In the genomic region with DNA sequence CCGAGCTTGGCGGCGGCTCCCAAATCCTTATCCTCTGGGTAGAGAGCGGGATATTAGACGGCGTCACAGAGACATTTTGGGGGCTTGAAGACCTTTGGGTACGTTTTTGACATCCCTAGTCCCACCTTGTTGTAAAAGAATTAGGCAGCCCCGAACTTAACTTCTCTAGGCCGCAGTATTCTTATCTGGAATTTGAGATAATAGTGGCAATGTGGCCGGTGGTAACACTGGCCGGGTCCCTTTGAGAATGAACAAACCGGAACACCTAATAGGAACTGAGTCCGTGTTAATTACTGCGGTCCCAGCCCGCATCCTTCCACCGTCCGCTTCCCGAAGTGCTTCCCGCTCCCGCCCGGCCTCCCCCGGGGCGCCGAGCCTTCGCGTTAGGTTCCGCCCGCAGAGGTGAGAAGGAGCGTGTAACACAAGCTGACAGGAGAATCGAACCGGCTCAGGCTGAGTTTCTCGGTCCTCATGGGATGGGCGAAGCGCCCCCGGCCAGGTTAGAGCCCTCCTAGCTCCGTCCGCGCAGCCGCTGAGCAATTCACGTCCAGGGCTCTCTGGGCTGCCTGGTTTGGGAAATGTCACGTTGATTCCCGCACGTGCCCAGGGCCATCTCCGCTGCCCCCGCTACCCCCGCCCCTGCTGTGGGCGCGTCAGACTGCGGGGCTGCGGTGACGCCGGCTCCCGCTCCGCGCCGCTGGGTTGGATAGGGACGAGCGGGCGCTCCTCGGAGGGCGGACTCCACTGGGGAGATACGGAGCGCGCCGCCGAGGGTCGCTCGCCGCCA, we compare ENCODE assay signal across 8 cellular contexts. TPM values are rescaled to one million over a fixed set of nuclear protein-coding genes. Genes with fewer than 3 reads are reported as not detected.
DNase-seq lines count a peak whose midpoint lies in the region; ATAC-seq and TF ChIP-seq lines count a peak whose summit lies in the region.

No MANE protein-coding gene starts in this region.

- H3K9me3 ChIP-seq in fibroblast of lung (ENCODE audit: control insufficient read depth, insufficient read depth, low read depth, low read length), result no peaks in the 10 kb centered on the region
- H3K9me3 ChIP-seq in naive thymus-derived CD4-positive, alpha-beta T cell (ENCODE audit: control insufficient read depth in 2 of 3, low read length in 3 of 3), result no peaks in the 10 kb centered on the region

- peak overlapping the region; percentile 27 for H2AFZ ChIP-seq in fibroblast of lung (ENCODE audit: low read length)

- peak overlapping the region; percentile 79 for H3K27ac ChIP-seq in fibroblast of lung (ENCODE audit: insufficient read depth, low read length)
- no peak overlapping the region for H3K27ac ChIP-seq in naive thymus-derived CD4-positive, alpha-beta T cell (ENCODE audit: low read depth, low read length)

- H3K4me3 ChIP-seq in fibroblast of lung (replicated peaks in 1 of 4; ENCODE audit: control extremely low read depth in 1 of 4, insufficient read depth in 1 of 4, low read depth in 3 of 4, low read length in 4 of 4), result peak overlapping the region; percentile 77 to 85 (median 79)
- peak overlapping the region; percentile 37 for H3K4me3 ChIP-seq in naive thymus-derived CD4-positive, alpha-beta T cell (ENCODE audit: low read length)

- H3K27ac Mint-ChIP-seq in naive thymus-derived CD4-positive, alpha-beta T cell, result no peak overlapping the region

- peak; percentile 46 for DNase-seq in AG08395 (ENCODE audit: low spot score)
- peak; percentile 62 to 83 for DNase-seq in NCI-H526 (lab: John Stamatoyannopoulos, UW)
- peak; percentile 46 to 54 for DNase-seq in fibroblast of lung (ENCODE audit: low read depth in 2 of 2)
- DNase-seq in naive thymus-derived CD4-positive, alpha-beta T cell, result peak in 1 of 9 donors; percentile 1
- no peak for DNase-seq in cortex of kidney (lab: John Stamatoyannopoulos, UW)
- no peak for DNase-seq in glomerular visceral epithelial cell (ENCODE audit: extremely low spot score)
- DNase-seq in A172 (ENCODE audit: low spot score), result no peak

- no peaks in the 10 kb centered on the region for H3K27me3 ChIP-seq in fibroblast of lung (ENCODE audit: control insufficient read depth, insufficient read depth, low read length)
- H3K27me3 ChIP-seq in naive thymus-derived CD4-positive, alpha-beta T cell (ENCODE audit: control insufficient read depth in 2 of 2, insufficient read depth in 2 of 2, low read length in 2 of 2), result peaks cover 0 to 16% of the 10 kb centered on the region in 2 donors

- no peak for ATAC-seq in naive thymus-derived CD4-positive, alpha-beta T cell
- no peak for ATAC-seq in GM21390 (IDR thresholded peaks at IDR 0.05; ENCODE audit: unreplicated experiment)

- H3K4me3 Mint-ChIP-seq in naive thymus-derived CD4-positive, alpha-beta T cell, result peak overlapping the region; percentile 18 to 82 (median 42)

- peak overlapping the region; percentile 94 for H3K4me2 ChIP-seq in fibroblast of lung (ENCODE audit: extremely low read depth, insufficient read depth, low read length)

- no peak for TF ChIP-seq CTCF in fibroblast of lung (conservative IDR thresholded peaks at IDR 0.05 in 1 of 2, IDR thresholded peaks at IDR 0.05 in 1 of 2; ENCODE audit: low read depth in 1 of 2, low read length in 2 of 2)

- CTCF ChIA-PET in naive thymus-derived CD4-positive, alpha-beta T cell (lab: Charles Lee), result no interaction called here

- H3K36me3 Mint-ChIP-seq in naive thymus-derived CD4-positive, alpha-beta T cell, result peaks cover 0 to 14% (median 5%) of the 10 kb centered on the region in 5 donors

- peaks cover 28 to 63% (median 36%) of the 10 kb centered on the region in 5 donors for H3K27me3 Mint-ChIP-seq in naive thymus-derived CD4-positive, alpha-beta T cell

- peaks cover 11 to 24% (median 12%) of the 10 kb centered on the region in 7 donors for H3K4me1 Mint-ChIP-seq in naive thymus-derived CD4-positive, alpha-beta T cell

- intact Hi-C loops in naive thymus-derived CD4-positive, alpha-beta T cell (cut with micrococcal nuclease), result loop anchor here (10.0 kb wide), 4 partner anchors 545 to 1355 kb away; a partner anchor contains a TSS

- peaks cover 60% of the 10 kb centered on the region for H3K79me2 ChIP-seq in fibroblast of lung (ENCODE audit: control insufficient read depth, insufficient read depth, low read length)

- no peaks in the 10 kb centered on the region for H4K20me1 ChIP-seq in fibroblast of lung (ENCODE audit: control insufficient read depth, extremely low read depth, insufficient read depth, low read length)

- POLR2A ChIA-PET in naive thymus-derived CD4-positive, alpha-beta T cell (lab: Charles Lee), result no interaction called here

- peaks cover 0 to 3% (median 0%) of the 10 kb centered on the region in 11 donors for H3K9me3 Mint-ChIP-seq in naive thymus-derived CD4-positive, alpha-beta T cell

- H3K9ac ChIP-seq in fibroblast of lung (ENCODE audit: insufficient read depth, low read length), result peak overlapping the region; percentile 68

- peaks cover 4% of the 10 kb centered on the region for H3K4me1 ChIP-seq in fibroblast of lung (ENCODE audit: control insufficient read depth, extremely low read depth, insufficient read depth, low read length)
- peaks cover 6 to 11% of the 10 kb centered on the region in 2 donors for H3K4me1 ChIP-seq in naive thymus-derived CD4-positive, alpha-beta T cell (ENCODE audit: control insufficient read depth in 2 of 2, insufficient read depth in 2 of 2, low read length in 2 of 2)

- H3K36me3 ChIP-seq in fibroblast of lung (ENCODE audit: control insufficient read depth, insufficient read depth, low read length), result peaks cover 9% of the 10 kb centered on the region
- H3K36me3 ChIP-seq in naive thymus-derived CD4-positive, alpha-beta T cell (ENCODE audit: control insufficient read depth in 2 of 3, insufficient read depth in 3 of 3, low read length in 3 of 3), result no peaks in the 10 kb centered on the region

RNA-seq across cellular contexts. Expression of a gene that starts 0.8 kb away (rescaled TPM):
- 107 and 131 TPM in 2 replicates for total RNA-seq in fibroblast of lung
- 316 and 440 TPM in 2 replicates for polyA plus RNA-seq in fibroblast of lung
- polyA plus RNA-seq in fibroblast of lung (2012), result 399 and 524 TPM in 2 replicates
- polyA minus RNA-seq in fibroblast of lung (ENCODE audit: low replicate concordance), result 1,316 and 1,408 TPM in 2 replicates
- total RNA-seq in naive thymus-derived CD4-positive, alpha-beta T cell, result not detected
- not detected for polyA plus RNA-seq in naive thymus-derived CD4-positive, alpha-beta T cell
- total RNA-seq in A172 (2014; rRNA removed; shearing (Covaris generic)), result not detected in 2 replicates

Comparison
In these comparisons a context has a peak if more than half of its experiments do, and no peak if none do; other contexts are left out.
1. DNase-seq: peak in AG08395 (single experiment), NCI-H526 (2 of 2) and fibroblast of lung (2 of 2); none in cortex of kidney (single experiment), glomerular visceral epithelial cell (single experiment) and A172 (single experiment).
2. RNA of a gene that starts 0.8 kb away (total RNA-seq): 107 to 131 TPM in fibroblast of lung; not detected in naive thymus-derived CD4-positive, alpha-beta T cell and not detected in A172; every median in the first group is over 10 times any median in the second.